ENCODE assay signal across 8 cellular contexts in the genomic region with DNA sequence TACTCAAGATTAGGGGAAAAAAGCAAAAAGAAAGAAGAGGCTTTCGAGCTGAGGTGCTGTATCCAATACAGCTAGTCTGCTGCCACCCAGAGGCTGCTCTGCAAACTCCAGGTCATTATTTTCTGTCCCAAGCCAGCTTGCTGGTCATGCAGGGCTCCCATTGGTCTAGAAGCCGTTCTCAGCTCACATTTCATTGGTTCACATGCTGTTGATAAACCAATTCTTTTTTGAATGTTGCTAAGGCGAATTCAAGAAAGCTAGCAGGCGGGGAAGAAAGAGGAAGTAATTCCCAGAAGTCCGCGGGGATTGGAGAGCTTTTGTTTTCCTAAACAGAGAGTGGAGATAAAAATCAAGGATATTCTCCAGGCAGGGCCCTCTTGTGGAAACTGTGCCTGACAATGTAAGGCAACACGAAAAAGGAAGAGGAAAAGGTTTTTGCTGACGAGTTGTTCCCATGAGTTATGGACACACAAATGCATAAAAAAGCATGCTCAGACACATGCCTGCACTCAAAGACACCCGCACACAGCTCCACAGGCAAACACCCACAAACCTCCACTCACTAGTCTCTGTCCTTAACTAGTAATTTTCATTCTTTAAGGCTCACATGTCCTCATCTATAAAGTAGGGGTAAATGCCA. TPM values are rescaled to one million over a fixed set of nuclear protein-coding genes. Genes with fewer than 3 reads are reported as not detected.
DNase-seq lines count a peak whose midpoint lies in the region; ATAC-seq and TF ChIP-seq lines count a peak whose summit lies in the region.

No MANE protein-coding gene starts in this region.

- no peaks in the 10 kb centered on the region for H3K9me3 Mint-ChIP-seq in activated naive CD8-positive, alpha-beta T cell treated with anti-CD3 and anti-CD28 coated beads, Interleukin-2, amount 10 ng/mL, durations not matched to agents 7 days and 5 days

- H3K9me3 ChIP-seq in parathyroid adenoma (ENCODE audit: control insufficient read depth, low read length) (no peaks in the 10 kb centered on the region), tibial nerve (no peaks in the 10 kb centered on the region)

- H2AFZ ChIP-seq in parathyroid adenoma, result peak overlapping the region; percentile 79

- H3K36me3 ChIP-seq in parathyroid adenoma (ENCODE audit: control insufficient read depth, insufficient read depth, low read length) (no peaks in the 10 kb centered on the region), tibial nerve (peaks cover 0 to 2% (median 0%) of the 10 kb centered on the region in 3 donors)

- H3K4me1 ChIP-seq in parathyroid adenoma, result peaks cover 14% of the 10 kb centered on the region
- H3K4me1 ChIP-seq in tibial nerve, result peaks cover 0 to 83% (median 49%) of the 10 kb centered on the region in 4 donors

- peak overlapping the region; percentile 91 for H3K4me3 Mint-ChIP-seq in activated naive CD8-positive, alpha-beta T cell treated with anti-CD3 and anti-CD28 coated beads, Interleukin-2, amount 10 ng/mL, durations not matched to agents 7 days and 5 days

- peak overlapping the region; percentile 78 for H3K27ac Mint-ChIP-seq in activated naive CD8-positive, alpha-beta T cell treated with anti-CD3 and anti-CD28 coated beads, Interleukin-2, amount 10 ng/mL, durations not matched to agents 7 days and 5 days

- 0 to 1% methylated on average over 9 of the region's 9 CpGs for WGBS in tibial nerve, 2 donors

- DNase-seq in NB4 (ENCODE audit: low read depth) (peak; percentile 94), Right ventricle myocardium inferior (ENCODE audit: missing footprints) (peak; percentile 88), tibial nerve (ENCODE audit: low spot score in 2 of 2) (peak; percentile 90 to 97)
- DNase-seq in activated naive CD8-positive, alpha-beta T cell treated with anti-CD3 and anti-CD28 coated beads, Interleukin-2, amount 10 ng/mL, durations not matched to agents 7 days and 5 days, result peak; percentile 76

- H3K27me3 ChIP-seq in parathyroid adenoma (ENCODE audit: control insufficient read depth, insufficient read depth, low read length), result no peaks in the 10 kb centered on the region
- H3K27me3 ChIP-seq in tibial nerve, result no peaks in the 10 kb centered on the region

- no peak overlapping the region for H3K9ac ChIP-seq in parathyroid adenoma

- H3K4me2 ChIP-seq in parathyroid adenoma (ENCODE audit: low read length), result peak overlapping the region; percentile 47

- H3K79me2 ChIP-seq in parathyroid adenoma, result no peaks in the 10 kb centered on the region

- intact Hi-C loops in Right ventricle myocardium inferior (cut with DNase I), result loop anchor here (2.0 to 5.0 kb wide), 4 partner anchors 70 to 525 kb away; partner anchors contain the start of genes GTF2E1, LRRC58 and RABL3

- TF ChIP-seq POLR2A in NB4 (IDR thresholded peaks at IDR 0.05; ENCODE audit: extremely low read depth, insufficient read length) (no peak), tibial nerve (IDR thresholded peaks at IDR 0.05) (peak in 1 of 2 donors; percentile 77)

- ATAC-seq in HG02588 (IDR thresholded peaks at IDR 0.05; ENCODE audit: unreplicated experiment) (peak; percentile 100), SK-N-SH treated with all-trans-retinoic acid at 6 μM for 48 hours (peak; percentile 92), Right ventricle myocardium inferior (peak; percentile 61)
- ATAC-seq in activated naive CD8-positive, alpha-beta T cell treated with anti-CD3 and anti-CD28 coated beads, Interleukin-2, amount 10 ng/mL, durations not matched to agents 7 days and 5 days (ENCODE audit: low read depth), result peak; percentile 96

- peak; percentile 47 to 83 for TF ChIP-seq EP300 in tibial nerve (IDR thresholded peaks at IDR 0.05)

- no peaks in the 10 kb centered on the region for H3K36me3 Mint-ChIP-seq in activated naive CD8-positive, alpha-beta T cell treated with anti-CD3 and anti-CD28 coated beads, Interleukin-2, amount 10 ng/mL, durations not matched to agents 7 days and 5 days

- H3K27ac ChIP-seq in parathyroid adenoma (peak overlapping the region; percentile 67), tibial nerve (peak overlapping the region; percentile 9 to 89 (median 73))

- peaks cover 5% of the 10 kb centered on the region for H3K27me3 Mint-ChIP-seq in activated naive CD8-positive, alpha-beta T cell treated with anti-CD3 and anti-CD28 coated beads, Interleukin-2, amount 10 ng/mL, durations not matched to agents 7 days and 5 days

- POLR2A ChIA-PET in activated naive CD8-positive, alpha-beta T cell treated with anti-CD3 and anti-CD28 coated beads, Interleukin-2, amount 10 ng/mL, durations not matched to agents 7 days and 5 days (lab: Charles Lee), result interaction anchor here (1.2 to 1.8 kb wide), 2 partner anchors 69 to 322 kb away, joined by 4 to 5 read pairs; partner anchors contain the start of gene LRRC58

- TF ChIP-seq CTCF in NB4 (IDR thresholded peaks at IDR 0.05; ENCODE audit: low read depth, low read length) (peak; percentile 65), parathyroid adenoma (IDR thresholded peaks at IDR 0.05) (peak; percentile 92), tibial nerve (IDR thresholded peaks at IDR 0.05) (peak; percentile 80 to 93 (median 87))

- H3K4me3 ChIP-seq in GM08714 (ENCODE audit: low read length), result peak overlapping the region; percentile 70
- H3K4me3 ChIP-seq in NB4 (ENCODE audit: low read depth, low read length), result peak overlapping the region; percentile 61
- H3K4me3 ChIP-seq in parathyroid adenoma (ENCODE audit: low read depth, low read length), result peak overlapping the region; percentile 16
- H3K4me3 ChIP-seq in tibial nerve, result peak overlapping the region in 3 of 4 donors; percentile 10 to 35 (median 22)

- H3K4me1 Mint-ChIP-seq in activated naive CD8-positive, alpha-beta T cell treated with anti-CD3 and anti-CD28 coated beads, Interleukin-2, amount 10 ng/mL, durations not matched to agents 7 days and 5 days, result peaks cover 18% of the 10 kb centered on the region

TF ChIP-seq in SK-N-SH treated with all-trans-retinoic acid at 6 μM for 48 hours, 23 proteins besides CTCF, POLR2A, EP300 and RAD21:
- TF ChIP-seq ZFP30 (CRISPR knock-in tag; IDR thresholded peaks at IDR 0.05) (no peak), ARNTL (CRISPR knock-in tag; IDR thresholded peaks at IDR 0.05; ENCODE audit: borderline replicate concordance, low read depth) (no peak), PPARA (CRISPR knock-in tag; IDR thresholded peaks at IDR 0.05; ENCODE audit: borderline replicate concordance) (no peak), RARB (CRISPR knock-in tag; IDR thresholded peaks at IDR 0.05) (no peak), BACH2 (CRISPR knock-in tag; IDR thresholded peaks at IDR 0.05; ENCODE audit: borderline replicate concordance) (no peak), PATZ1 (CRISPR knock-in tag; IDR thresholded peaks at IDR 0.05; ENCODE audit: borderline replicate concordance) (no peak), TCF4 (CRISPR knock-in tag; IDR thresholded peaks at IDR 0.05; ENCODE audit: borderline replicate concordance) (no peak), ZNF8 (CRISPR knock-in tag; IDR thresholded peaks at IDR 0.05) (no peak)

RNA-seq across cellular contexts. Expression of gene FSTL1, which starts 33.4 kb away (rescaled TPM):
- 1 to 10 TPM in 1 of 2 experiments, under 1 TPM in 1; 0.31 to 1.1 TPM for total RNA-seq in activated naive CD8-positive, alpha-beta T cell treated with anti-CD3 and anti-CD28 coated beads, Interleukin-2, amount 10 ng/mL, durations not matched to agents 7 days and 5 days
- total RNA-seq in Right ventricle myocardium inferior (217 TPM), tibial nerve (100 to 1,000 TPM; 389 to 942 (median 486) TPM)

Comparison
In these comparisons a context has a peak if more than half of its experiments do, and no peak if none do; other contexts are left out.
1. Peak in every context shown above with its lines: DNase-seq, ATAC-seq, H3K4me3 ChIP-seq and H3K27ac ChIP-seq.
2. H3K4me3 ChIP-seq: peak in every context shown above with its lines; median percentile 70 in GM08714; 61 in NB4; 22 in tibial nerve; 16 in parathyroid adenoma.
3. RNA of gene FSTL1, which starts 33.4 kb away (total RNA-seq): 389 to 942 TPM in tibial nerve and 217 TPM in Right ventricle myocardium inferior (single experiment); 0.31 to 1.1 TPM in activated naive CD8-positive, alpha-beta T cell treated with anti-CD3 and anti-CD28 coated beads, Interleukin-2, amount 10 ng/mL, durations not matched to agents 7 days and 5 days; every median in the first group is over 100 times any median in the second.